14 cellular contexts compared by ENCODE assay signal in the genomic region with DNA sequence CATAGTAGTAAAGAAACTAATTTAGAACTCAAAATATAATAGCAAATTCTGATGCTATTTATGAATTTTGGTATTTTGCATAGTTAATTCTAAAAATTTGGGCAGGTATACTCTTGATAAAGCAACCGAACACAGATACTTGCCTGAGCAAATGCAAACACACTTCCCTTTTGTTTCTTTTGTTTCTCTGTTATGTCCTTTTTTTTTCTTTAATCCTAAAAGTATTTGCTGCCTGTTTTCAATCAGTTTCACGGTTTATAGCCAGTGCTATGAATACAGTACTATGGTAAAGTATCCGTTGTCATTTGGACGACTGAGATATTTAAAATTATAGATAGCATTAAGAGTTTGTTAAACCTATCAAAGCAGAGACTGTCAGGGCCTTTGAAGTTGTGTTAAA. TPM values are rescaled to one million over a fixed set of nuclear protein-coding genes. Genes with fewer than 3 reads are reported as not detected.
DNase-seq lines count a peak whose midpoint lies in the region; ATAC-seq and TF ChIP-seq lines count a peak whose summit lies in the region.
"Had no signal": no experiment of that assay in that cellular context is flagged by ENCODE, and none has a peak within 500 bp of the region (broad histone marks: within the 10 kb centered on the region; RNA-seq: fewer than 3 reads in every experiment).

No MANE protein-coding gene starts in this region.

- H3K27ac Mint-ChIP-seq in T-cell: no peak overlapping the region
- peak overlapping the region; percentile 78 for H3K27ac Mint-ChIP-seq in glutamatergic neuron (ENCODE audit: unreplicated experiment)

- H4K20me1 ChIP-seq in BLaER1: peaks cover 54% of the 10 kb centered on the region; the same call in 1 of the 2 replicates

- no peak for TF ChIP-seq CTCF in GM12875 (IDR thresholded peaks at IDR 0.05; ENCODE audit: borderline replicate concordance, insufficient read depth, low read depth, low read length)
- no peak for TF ChIP-seq CTCF in glutamatergic neuron (IDR thresholded peaks at IDR 0.05; ENCODE audit: partially characterized antibody, unreplicated experiment)
- TF ChIP-seq CTCF in gastrocnemius medialis (IDR thresholded peaks at IDR 0.05 in 4 of 5, conservative IDR thresholded peaks at IDR 0.05 in 1 of 5): no peak

- in situ Hi-C loops in gastrocnemius medialis (cut with MboI; ENCODE audit: low sequenced_read_pairs in 4 of 4): loop anchor here in 2 of 4 donors (25.0 kb wide), 1 partner anchor 588 kb away; no protein-coding TSS in a partner anchor

- H3K4me3 ChIP-seq in BLaER1 (0 out of 2 replicates have a peak overlapping the region, but pooled peaks have one; percentile 79), GM12875 (ENCODE audit: low read depth, low read length) (peak overlapping the region; percentile 19), gastrocnemius medialis (no peak overlapping the region)

- peaks cover 3% of the 10 kb centered on the region for H3K36me3 Mint-ChIP-seq in T-cell
- H3K36me3 Mint-ChIP-seq in glutamatergic neuron (ENCODE audit: unreplicated experiment): no peaks in the 10 kb centered on the region

- H3K27ac ChIP-seq in BLaER1 (no peak overlapping the region), gastrocnemius medialis (no peak overlapping the region)

- CTCF ChIA-PET in T-cell (lab: Charles Lee): no interaction called here

- intact Hi-C loops in gastrocnemius medialis (cut with DNase I; ENCODE audit: low total_unique reads): no loop called here

- H3K4me3 Mint-ChIP-seq in T-cell: peak overlapping the region in 2 of 3 donors; percentile 1 to 94
- H3K4me3 Mint-ChIP-seq in glutamatergic neuron (ENCODE audit: unreplicated experiment): peak overlapping the region; percentile 97

- ATAC-seq in T-cell (replicated peaks in 1 of 4) (no peak), GM21447 (IDR thresholded peaks at IDR 0.05; ENCODE audit: unreplicated experiment) (no peak), gastrocnemius medialis (no peak), GM21528 (IDR thresholded peaks at IDR 0.05; ENCODE audit: low FRiP score, unreplicated experiment) (no peak)
- ATAC-seq: naive thymus-derived CD8-positive, alpha-beta T cell had no signal

- H3K9ac ChIP-seq in BLaER1: no peak overlapping the region

- POLR2A ChIA-PET in T-cell (lab: Charles Lee): interaction anchor here in 1 of 2 donors (0.5 kb wide), 1 partner anchor 8 kb away, joined by 4 read pairs; no protein-coding TSS in a partner anchor

- DNase-seq in T-cell (no peak), glutamatergic neuron (no peak), gastrocnemius medialis (no peak), kidney glomerular epithelial cell (lab: John Stamatoyannopoulos, UW) (no peak)
- DNase-seq: activated CD8-positive, alpha-beta memory T cell treated with anti-CD3 and anti-CD28 coated beads, Interleukin-2, amount 50 U/mL, for 4 hours; central memory CD4-positive, alpha-beta T cell; islet precursor cell; naive thymus-derived CD8-positive, alpha-beta T cell; NCI-H187; stimulated activated CD8-positive, alpha-beta memory T cell treated with anti-CD3 and anti-CD28 coated beads, Interleukin-4, amount 100 ng/mL, for 48 hours had no signal

- H3K4me2 ChIP-seq in BLaER1: peak overlapping the region; percentile 64

- H3K9me3 Mint-ChIP-seq in T-cell (no peaks in the 10 kb centered on the region), glutamatergic neuron (ENCODE audit: unreplicated experiment) (peaks cover 3% of the 10 kb centered on the region)
- H3K9me3 Mint-ChIP-seq: naive thymus-derived CD8-positive, alpha-beta T cell had no signal

- H3K36me3 ChIP-seq in BLaER1: peaks cover 14% of the 10 kb centered on the region; the same call in 1 of the 2 replicates
- H3K36me3 ChIP-seq in gastrocnemius medialis: no peaks in the 10 kb centered on the region

- TF ChIP-seq POLR2A in gastrocnemius medialis (IDR thresholded peaks at IDR 0.05): no peak

- peaks cover 8% of the 10 kb centered on the region; the same call in 1 of the 2 replicates for H3K9me3 ChIP-seq in BLaER1
- H3K9me3 ChIP-seq in gastrocnemius medialis: no peaks in the 10 kb centered on the region

- H3K4me1 Mint-ChIP-seq in T-cell (peaks cover 7 to 27% (median 21%) of the 10 kb centered on the region in 3 donors), glutamatergic neuron (ENCODE audit: low read depth, unreplicated experiment) (peaks cover 3% of the 10 kb centered on the region)

- H3K27me3 ChIP-seq in BLaER1 (peaks cover 92% of the 10 kb centered on the region), gastrocnemius medialis (no peaks in the 10 kb centered on the region)

- H3K4me1 ChIP-seq in BLaER1 (peaks cover 14% of the 10 kb centered on the region; the same call in 1 of the 2 replicates), gastrocnemius medialis (peaks cover 0 to 7% of the 10 kb centered on the region in 2 donors)

- H3K27me3 Mint-ChIP-seq in T-cell (no peaks in the 10 kb centered on the region), glutamatergic neuron (ENCODE audit: unreplicated experiment) (peaks cover 2% of the 10 kb centered on the region)
- H3K27me3 Mint-ChIP-seq: naive thymus-derived CD8-positive, alpha-beta T cell had no signal

RNA-seq across cellular contexts. Expression of gene PHF6, which starts 2.6 kb away (rescaled TPM):
- total RNA-seq in T-cell: 10 to 100 TPM; 12.4 to 19.2 (median 18.8) TPM
- 65.7 TPM for total RNA-seq in glutamatergic neuron (ENCODE audit: unreplicated experiment)
- 1 to 10 TPM; 3.8 to 7.2 (median 5.7) TPM for total RNA-seq in gastrocnemius medialis

Comparison
In these comparisons a context has a peak if more than half of its experiments do, and no peak if none do; other contexts are left out.
1. H3K4me3 ChIP-seq: peak in BLaER1 (single experiment) and GM12875 (single experiment); none in gastrocnemius medialis (0 of 4).